In genomic region chr3:156174229-156174847, GRCh38 we compare ENCODE assay signal across 10 cellular contexts. TPM values are rescaled to one million over a fixed set of nuclear protein-coding genes. Genes with fewer than 3 reads are reported as not detected.
DNase-seq lines count a peak whose midpoint lies in the region; ATAC-seq and TF ChIP-seq lines count a peak whose summit lies in the region.
"Had no signal": no experiment of that assay in that cellular context is flagged by ENCODE, and none has a peak within 500 bp of the region (broad histone marks: within the 10 kb centered on the region; RNA-seq: fewer than 3 reads in every experiment).

No MANE protein-coding gene starts in this region.

- TF ChIP-seq CTCF in GM12873 (IDR thresholded peaks at IDR 0.05; ENCODE audit: insufficient read depth, low read depth, low read length, missing control alignments) (peak; percentile 24), fibroblast of the aortic adventitia (IDR thresholded peaks at IDR 0.05; ENCODE audit: insufficient read depth, low read length) (peak; percentile 63)

- DNase-seq in OCI-M1 (lab: John Stamatoyannopoulos, UW): peak; percentile 35
- peak; percentile 85 for DNase-seq in fibroblast of the aortic adventitia (ENCODE audit: low read depth)
- peak; percentile 70 for DNase-seq in renal cortical epithelial cell (ENCODE audit: low read depth)
- DNase-seq in GM19240 (ENCODE audit: insufficient read length, low spot score): no peak
- DNase-seq in UCSD-AML1 (lab: John Stamatoyannopoulos, UW; ENCODE audit: unreplicated experiment): no peak
- DNase-seq: activated naive CD8-positive, alpha-beta T cell treated with anti-CD3 and anti-CD28 coated beads, Interleukin-2, amount 10 ng/mL, durations not matched to agents 7 days and 5 days; NK-92 treated with Interleukin-12 subunit alpha and Interleukin-12 subunit beta, amount 100 ng/mL, for 24 hours; occipital lobe had no signal

- ATAC-seq in GM21717 (IDR thresholded peaks at IDR 0.05; ENCODE audit: unreplicated experiment): no peak

- H3K4me3 ChIP-seq in fibroblast of the aortic adventitia (ENCODE audit: low read depth, low read length): no peak overlapping the region

RNA-seq across cellular contexts. Expression of gene KCNAB1, which starts 54.0 kb away (rescaled TPM):
- total RNA-seq in fibroblast of the aortic adventitia (ENCODE audit: low replicate concordance): 3.3 and 9.2 TPM in 2 replicates
- under 0.01 TPM in 1 of 2 replicates, not detected in the other for total RNA-seq in renal cortical epithelial cell

Comparison
In these comparisons a context has a peak if more than half of its experiments do, and no peak if none do; other contexts are left out.
1. DNase-seq: peak in OCI-M1 (single experiment), fibroblast of the aortic adventitia (single experiment) and renal cortical epithelial cell (single experiment); none in GM19240 (single experiment) and UCSD-AML1 (single experiment).